Comparison of ENCODE assay signal across 14 cellular contexts in genomic region chr20:47141941-47142781, GRCh38.
DNase-seq lines count a peak whose midpoint lies in the region; ATAC-seq and TF ChIP-seq lines count a peak whose summit lies in the region.
"Had no signal": no experiment of that assay in that cellular context is flagged by ENCODE, and none has a peak within 500 bp of the region (broad histone marks: within the 10 kb centered on the region; RNA-seq: fewer than 3 reads in every experiment).

No MANE protein-coding gene starts in this region.

- H3K4me2 ChIP-seq in hepatocyte = no peak overlapping the region

- no peaks in the 10 kb centered on the region for H3K9me3 Mint-ChIP-seq in glutamatergic neuron (ENCODE audit: unreplicated experiment)
- peaks cover 0 to 5% (median 0%) of the 10 kb centered on the region in 11 donors for H3K9me3 Mint-ChIP-seq in naive thymus-derived CD4-positive, alpha-beta T cell
- H3K9me3 Mint-ChIP-seq: CD4-positive, alpha-beta T cell had no signal

- peak; percentile 56 for ATAC-seq in left ventricle myocardium superior
- ATAC-seq in naive thymus-derived CD4-positive, alpha-beta T cell = no peak

- H3K9me2 ChIP-seq in hepatocyte (replicated peaks; ENCODE audit: insufficient read depth) = no peaks in the 10 kb centered on the region

- 70% methylated on average over 5 of the region's 5 CpGs for WGBS in hepatocyte (ENCODE audit: low lambda C conversion rate, missing lambda C conversion rate)

- H3K4me1 ChIP-seq in hepatocyte (ENCODE audit: insufficient read depth) = peaks cover 22% of the 10 kb centered on the region
- H3K4me1 ChIP-seq in naive thymus-derived CD4-positive, alpha-beta T cell (ENCODE audit: control insufficient read depth in 2 of 2, insufficient read depth in 2 of 2, low read length in 2 of 2) = no peaks in the 10 kb centered on the region
- H3K4me1 ChIP-seq: BE2C had no signal

- H3K79me2 ChIP-seq in hepatocyte = no peaks in the 10 kb centered on the region

- H3K27ac ChIP-seq in RWPE1 = no peak overlapping the region
- peak overlapping the region; percentile 2 for H3K27ac ChIP-seq in hepatocyte
- no peak overlapping the region for H3K27ac ChIP-seq in naive thymus-derived CD4-positive, alpha-beta T cell (ENCODE audit: low read depth, low read length)

- no peak overlapping the region for H3K4me3 ChIP-seq in hepatocyte
- H3K4me3 ChIP-seq in naive thymus-derived CD4-positive, alpha-beta T cell (ENCODE audit: low read length) = no peak overlapping the region

- peaks cover under 1% of the 10 kb centered on the region for H3K27me3 Mint-ChIP-seq in glutamatergic neuron (ENCODE audit: unreplicated experiment)
- peaks cover 8 to 33% (median 14%) of the 10 kb centered on the region in 5 donors for H3K27me3 Mint-ChIP-seq in naive thymus-derived CD4-positive, alpha-beta T cell

- no peak overlapping the region for H3K4me3 Mint-ChIP-seq in glutamatergic neuron (ENCODE audit: unreplicated experiment)
- H3K4me3 Mint-ChIP-seq in naive thymus-derived CD4-positive, alpha-beta T cell = no peak overlapping the region
- H3K4me3 Mint-ChIP-seq: CD4-positive, alpha-beta T cell had no signal

- CTCF ChIA-PET in RWPE1 (lab: Yijun Ruan, JAX) = interaction anchor here (1.1 kb wide), 1 partner anchor 17 kb away, joined by 5 read pairs; no protein-coding TSS in a partner anchor
- CTCF ChIA-PET in naive thymus-derived CD4-positive, alpha-beta T cell (lab: Charles Lee) = no interaction called here

- peaks cover 5% of the 10 kb centered on the region for H3K4me1 Mint-ChIP-seq in glutamatergic neuron (ENCODE audit: low read depth, unreplicated experiment)
- H3K4me1 Mint-ChIP-seq in naive thymus-derived CD4-positive, alpha-beta T cell = no peaks in the 10 kb centered on the region

- H3K36me3 Mint-ChIP-seq in glutamatergic neuron (ENCODE audit: unreplicated experiment) = peaks cover 11% of the 10 kb centered on the region
- H3K36me3 Mint-ChIP-seq in naive thymus-derived CD4-positive, alpha-beta T cell = no peaks in the 10 kb centered on the region

- H4K20me1 ChIP-seq in hepatocyte (ENCODE audit: insufficient read depth, poor library complexity, severe bottlenecking) = no peaks in the 10 kb centered on the region

- no peak overlapping the region for H3K27ac Mint-ChIP-seq in glutamatergic neuron (ENCODE audit: unreplicated experiment)
- H3K27ac Mint-ChIP-seq in naive thymus-derived CD4-positive, alpha-beta T cell = no peak overlapping the region
- H3K27ac Mint-ChIP-seq: CD4-positive, alpha-beta T cell had no signal

- POLR2A ChIA-PET in RWPE1 (lab: Yijun Ruan, JAX; ENCODE audit: low non-redundant PET) = no interaction called here
- POLR2A ChIA-PET in naive thymus-derived CD4-positive, alpha-beta T cell (lab: Charles Lee) = no interaction called here

- intact Hi-C loops in left ventricle myocardium superior (cut with micrococcal nuclease) (no loop called here), cardiac septum (cut with DNase I) (no loop called here)
- intact Hi-C loops in naive thymus-derived CD4-positive, alpha-beta T cell (cut with micrococcal nuclease) = no loop called here

- H3K9me3 ChIP-seq in hepatocyte (ENCODE audit: low read depth) = no peaks in the 10 kb centered on the region
- H3K9me3 ChIP-seq in naive thymus-derived CD4-positive, alpha-beta T cell (ENCODE audit: control insufficient read depth in 2 of 3, low read length in 3 of 3) = peaks cover 0 to 4% (median 0%) of the 10 kb centered on the region in 3 experiments
- H3K9me3 ChIP-seq: BE2C had no signal

- no peaks in the 10 kb centered on the region for H3K36me3 ChIP-seq in hepatocyte (replicated peaks; ENCODE audit: insufficient read depth, low read depth)
- H3K36me3 ChIP-seq in naive thymus-derived CD4-positive, alpha-beta T cell (ENCODE audit: control insufficient read depth in 2 of 3, insufficient read depth in 3 of 3, low read length in 3 of 3) = no peaks in the 10 kb centered on the region
- H3K36me3 ChIP-seq: BE2C had no signal

- H3K27me3 ChIP-seq in hepatocyte = no peaks in the 10 kb centered on the region
- H3K27me3 ChIP-seq in naive thymus-derived CD4-positive, alpha-beta T cell (ENCODE audit: control insufficient read depth in 2 of 2, insufficient read depth in 2 of 2, low read length in 2 of 2) = no peaks in the 10 kb centered on the region
- H3K27me3 ChIP-seq: BE2C had no signal

- TF ChIP-seq CTCF in RWPE1 (conservative IDR thresholded peaks at IDR 0.05; ENCODE audit: low read depth) (no peak), hepatocyte (IDR thresholded peaks at IDR 0.05; ENCODE audit: poor library complexity) (no peak), glutamatergic neuron (IDR thresholded peaks at IDR 0.05; ENCODE audit: partially characterized antibody, unreplicated experiment) (no peak)

- no peak overlapping the region for H2AFZ ChIP-seq in hepatocyte

- DNase-seq in left ventricle myocardium superior (no peak), cardiac septum (ENCODE audit: low spot score) (no peak), RWPE1 (ENCODE audit: low spot score) (peak; percentile 61), hepatocyte (ENCODE audit: low spot score) (no peak), glutamatergic neuron (no peak), dedifferentiated amniotic fluid mesenchymal stem cell (ENCODE audit: extremely low spot score) (no peak)
- no peak for DNase-seq in naive thymus-derived CD4-positive, alpha-beta T cell
- DNase-seq: BE2C; CD4-positive, alpha-beta T cell; KG1; NCI-H1417 treated with DMSO at 0.1 percent for 48 hours; NCI-H187 treated with DMSO at 0.1 percent for 48 hours; NCI-H345; NCI-H524 treated with DMSO at 0.1 percent for 48 hours had no signal
